8 cellular contexts compared by ENCODE assay signal in genomic region chr14:73491977-73492552, GRCh38. TPM values are rescaled to one million over a fixed set of nuclear protein-coding genes. Genes with fewer than 3 reads are reported as not detected.
A peak's percentile ranks its signal among the peaks of the same experiment; 100 is the strongest.
DNase-seq lines count a peak whose midpoint lies in the region; ATAC-seq and TF ChIP-seq lines count a peak whose summit lies in the region.

No MANE protein-coding gene starts in this region.

- H3K9ac ChIP-seq in BLaER1 (peak overlapping the region; percentile 93), Loucy (ENCODE audit: low read depth, low read length, poor library complexity, severe bottlenecking) (peak overlapping the region; percentile 84)

- H3K9me2 ChIP-seq in Loucy (replicated peaks; ENCODE audit: low read depth, low read length) = no peaks in the 10 kb centered on the region

- H3K4me2 ChIP-seq in BLaER1 (peak overlapping the region; percentile 98), Loucy (ENCODE audit: low read depth, low read length, poor library complexity, severe bottlenecking) (peak overlapping the region; percentile 98)

- TF ChIP-seq CTCF in Loucy (conservative IDR thresholded peaks at IDR 0.05; ENCODE audit: low read length) (no peak), nephron progenitor cell (IDR thresholded peaks at IDR 0.05) (no peak)

- H3K9me3 ChIP-seq in BLaER1 (peaks cover 10% of the 10 kb centered on the region; the same call in 1 of the 2 replicates), Loucy (ENCODE audit: insufficient read depth, low read depth, low read length) (no peaks in the 10 kb centered on the region), ectodermal cell (ENCODE audit: control insufficient read depth, low read length) (peaks cover 2% of the 10 kb centered on the region)

- H3F3A ChIP-seq in Loucy (ENCODE audit: low read depth) = no peaks in the 10 kb centered on the region

- H2AFZ ChIP-seq in Loucy (ENCODE audit: low read length) = no peak overlapping the region

- H3K36me3 Mint-ChIP-seq in nephron progenitor cell (ENCODE audit: low read depth) = peaks cover 47% of the 10 kb centered on the region

- H3K9me3 Mint-ChIP-seq in nephron progenitor cell = peaks cover 5% of the 10 kb centered on the region

- H3K27me3 Mint-ChIP-seq in nephron progenitor cell (ENCODE audit: low read depth, poor library complexity) = peaks cover 12% of the 10 kb centered on the region

- H3K4me1 ChIP-seq in BLaER1 = peaks cover 33% of the 10 kb centered on the region
- H3K4me1 ChIP-seq in Loucy (ENCODE audit: insufficient read depth, low read length, poor library complexity, severe bottlenecking) = peaks cover 24% of the 10 kb centered on the region
- H3K4me1 ChIP-seq in ectodermal cell (ENCODE audit: control insufficient read depth, insufficient read depth, low read length) = peaks cover 10% of the 10 kb centered on the region

- no peaks in the 10 kb centered on the region for H3K27me3 ChIP-seq in BLaER1
- no peaks in the 10 kb centered on the region for H3K27me3 ChIP-seq in Loucy (ENCODE audit: insufficient read depth, low read length, poor library complexity, severe bottlenecking)
- no peaks in the 10 kb centered on the region for H3K27me3 ChIP-seq in ectodermal cell (ENCODE audit: control insufficient read depth, insufficient read depth, low read length, poor library complexity, severe bottlenecking)

- H4K20me1 ChIP-seq in BLaER1 = peaks cover 59% of the 10 kb centered on the region
- peaks cover 38% of the 10 kb centered on the region for H4K20me1 ChIP-seq in Loucy (ENCODE audit: insufficient read depth, low read length, poor library complexity, severe bottlenecking)

- peaks cover 43% of the 10 kb centered on the region for H3K36me3 ChIP-seq in BLaER1
- no peaks in the 10 kb centered on the region for H3K36me3 ChIP-seq in Loucy (ENCODE audit: insufficient read depth, low read length)
- H3K36me3 ChIP-seq in ectodermal cell (ENCODE audit: control insufficient read depth, insufficient read depth, low read length) = no peaks in the 10 kb centered on the region

- H3K79me2 ChIP-seq in Loucy (ENCODE audit: insufficient read depth, low read length) = peaks cover 41% of the 10 kb centered on the region

- peak overlapping the region; percentile 85 for H3K4me3 Mint-ChIP-seq in nephron progenitor cell

- DNase-seq in nephron progenitor cell (no peak), hippocampal formation (lab: John Stamatoyannopoulos, UW) (no peak), NCI-H446 treated with DMSO at 0.1 percent for 48 hours (lab: John Stamatoyannopoulos, UW) (no peak), activated gamma-delta T cell treated with Interleukin-2 at 50 U/mL for 16 hours (no peak)

- TF ChIP-seq POLR2A in GM18505 (IDR thresholded peaks at IDR 0.05; ENCODE audit: borderline replicate concordance, extremely low read depth, insufficient read depth, insufficient read length) = no peak

- 54 to 55% methylated on average over 28 of the region's 28 CpGs for WGBS in ectodermal cell, 2 experiments

- ATAC-seq in GM18505 (IDR thresholded peaks at IDR 0.05; ENCODE audit: unreplicated experiment) = no peak

- peaks cover 26% of the 10 kb centered on the region for H3K4me1 Mint-ChIP-seq in nephron progenitor cell

- no peak overlapping the region for H3K27ac Mint-ChIP-seq in nephron progenitor cell

- H3K4me3 ChIP-seq in BLaER1 (peak overlapping the region; percentile 94), Loucy (ENCODE audit: low read length, poor library complexity, severe bottlenecking) (peak overlapping the region; percentile 97), ectodermal cell (ENCODE audit: insufficient read depth, low read depth, low read length) (peak overlapping the region; percentile 71)

- H3K27ac ChIP-seq in BLaER1 (peak overlapping the region; percentile 92), ectodermal cell (ENCODE audit: insufficient read depth, low read depth, low read length, poor library complexity, severe bottlenecking) (no peak overlapping the region)

RNA-seq across cellular contexts. Expression of gene RIOX1, which starts 1.3 kb away (rescaled TPM):
- polyA plus RNA-seq in ectodermal cell (2013, experiment 1 of 4) = 18.7 TPM
- 18.3 TPM for polyA plus RNA-seq in ectodermal cell (2013, experiment 2 of 4)
- 17.0 TPM for polyA plus RNA-seq in ectodermal cell (2013, experiment 3 of 4)
- 17.6 TPM for polyA plus RNA-seq in ectodermal cell (2013, experiment 4 of 4)

RNA-seq across cellular contexts. Expression of gene NUMB, which starts 33.7 kb away (rescaled TPM):
- polyA plus RNA-seq in ectodermal cell (2013, experiment 1 of 4) = 55.1 TPM
- 48.1 TPM for polyA plus RNA-seq in ectodermal cell (2013, experiment 2 of 4)
- polyA plus RNA-seq in ectodermal cell (2013, experiment 3 of 4) = 37.0 TPM
- 46.4 TPM for polyA plus RNA-seq in ectodermal cell (2013, experiment 4 of 4)

RNA-seq across cellular contexts. Expression of gene ACOT1, which starts 44.9 kb away (rescaled TPM):
- 1.2 TPM for polyA plus RNA-seq in ectodermal cell (2013, experiment 1 of 4)
- polyA plus RNA-seq in ectodermal cell (2013, experiment 2 of 4) = 0.73 TPM
- 1.2 TPM for polyA plus RNA-seq in ectodermal cell (2013, experiment 3 of 4)
- 1.3 TPM for polyA plus RNA-seq in ectodermal cell (2013, experiment 4 of 4)
